13 cellular contexts compared by ENCODE assay signal in genomic region chr12:116528067-116528466, GRCh38.
DNase-seq lines count a peak whose midpoint lies in the region; ATAC-seq and TF ChIP-seq lines count a peak whose summit lies in the region.
"Had no signal": no experiment of that assay in that cellular context is flagged by ENCODE, and none has a peak within 500 bp of the region (broad histone marks: within the 10 kb centered on the region; RNA-seq: fewer than 3 reads in every experiment).

No MANE protein-coding gene starts in this region.

- DNase-seq in AG09309 (ENCODE audit: low read depth) (peak; percentile 71), LNCaP clone FGC (ENCODE audit: low read depth) (peak; percentile 37), cardiac fibroblast (ENCODE audit: low read depth in 2 of 2) (peak; percentile 38 to 72), left kidney (ENCODE audit: low read depth, low spot score) (peak; percentile 56), OCI-M2 (lab: John Stamatoyannopoulos, UW; ENCODE audit: unreplicated experiment) (no peak), GM19240 (ENCODE audit: insufficient read length, low spot score) (no peak)
- DNase-seq in stimulated activated CD4-positive, alpha-beta T cell treated with anti-CD3 and anti-CD28 coated beads, Interleukin-12 subunit alpha, Interleukin-12 subunit beta, amount 100 ng/mL, for 4 hours: no peak
- DNase-seq: activated CD8-positive, alpha-beta memory T cell treated with anti-CD3 and anti-CD28 coated beads, Interleukin-2, amount 10 ng/mL, durations not matched to agents 7 days and 5 days; BE2C; endodermal cell; NCI-H2029; T1000 had no signal

- H3K4me3 ChIP-seq in AG09309 (ENCODE audit: control insufficient read depth, low read depth, low read length): no peak overlapping the region
- no peak overlapping the region for H3K4me3 ChIP-seq in LNCaP clone FGC (ENCODE audit: low read depth, low read length)
- H3K4me3 ChIP-seq in cardiac fibroblast (replicated peaks in 1 of 2; ENCODE audit: low read depth in 2 of 2, low read length in 2 of 2): no peak overlapping the region

- ATAC-seq in HG02571 (IDR thresholded peaks at IDR 0.05; ENCODE audit: unreplicated experiment): no peak
- ATAC-seq: activated CD8-positive, alpha-beta memory T cell treated with anti-CD3 and anti-CD28 coated beads, Interleukin-2, amount 10 ng/mL, durations not matched to agents 7 days and 5 days had no signal

- TF ChIP-seq CTCF in AG09309 (IDR thresholded peaks at IDR 0.05; ENCODE audit: control insufficient read depth, insufficient read depth, low read depth, low read length, missing control alignments): no peak
- TF ChIP-seq CTCF in LNCaP clone FGC (IDR thresholded peaks at IDR 0.05; ENCODE audit: control insufficient read depth, extremely low read depth, insufficient read depth): no peak
- TF ChIP-seq CTCF in cardiac fibroblast (IDR thresholded peaks at IDR 0.05; ENCODE audit: low read depth, low read length): no peak

Comparison
In these comparisons a context has a peak if more than half of its experiments do, and no peak if none do; other contexts are left out.
1. DNase-seq: peak in AG09309 (single experiment), LNCaP clone FGC (single experiment), cardiac fibroblast (2 of 2) and left kidney (single experiment); none in OCI-M2 (single experiment), stimulated activated CD4-positive, alpha-beta T cell treated with anti-CD3 and anti-CD28 coated beads, Interleukin-12 subunit alpha, Interleukin-12 subunit beta, amount 100 ng/mL, for 4 hours (single experiment) and GM19240 (single experiment).